Comparison of ENCODE assay signal across 1 cellular context in the genomic region with DNA sequence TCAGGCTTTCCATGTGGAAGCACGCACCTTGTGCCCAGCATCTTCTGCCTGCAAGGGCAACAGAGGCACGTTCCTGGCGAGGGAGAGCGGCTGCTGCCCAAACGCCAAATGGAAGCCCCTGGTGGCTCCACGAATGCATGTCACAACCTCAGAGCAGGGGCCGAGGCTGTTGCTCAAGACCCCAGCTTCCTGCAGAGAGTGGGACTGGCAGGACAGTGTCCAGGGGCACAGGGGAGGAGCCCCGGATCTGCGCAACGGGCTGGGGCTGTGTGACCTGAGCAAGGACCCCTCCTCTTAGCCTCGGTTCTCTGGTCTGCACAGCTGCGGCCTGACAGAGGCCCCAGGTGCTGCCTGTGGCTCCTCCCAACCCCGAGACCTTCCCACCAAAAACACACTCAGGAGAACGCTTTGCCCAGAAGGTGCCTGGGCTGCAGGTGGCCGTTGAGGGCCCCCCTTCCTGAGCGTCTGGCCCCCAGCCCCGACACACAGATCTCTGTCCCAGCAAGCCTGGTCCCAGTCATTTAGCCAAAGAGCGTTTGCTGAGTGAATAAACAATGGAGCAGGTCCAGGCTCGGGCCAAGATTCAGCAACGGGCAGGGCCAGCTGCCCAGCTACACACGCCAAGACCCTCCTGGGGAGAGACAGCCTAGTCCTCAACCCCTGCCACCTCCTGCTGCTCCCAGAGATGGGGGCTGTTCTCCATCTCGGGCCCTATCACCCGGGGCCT.
TF ChIP-seq lines count a peak whose summit lies in the region.

No MANE protein-coding gene starts in this region.

TF ChIP-seq in WTC11, 78 proteins besides CTCF, POLR2A, EP300 and RAD21 (continued from another document):
- TF ChIP-seq ZNF281 (CRISPR knock-in tag; IDR thresholded peaks at IDR 0.05) (no peak), RORB (CRISPR knock-in tag; IDR thresholded peaks at IDR 0.05) (no peak), ZNF423 (CRISPR knock-in tag; IDR thresholded peaks at IDR 0.05) (no peak)
